Comparison of ENCODE assay signal across 1 cellular context in genomic region chr10:89283988-89284475, GRCh38.
TF ChIP-seq lines count a peak whose summit lies in the region.

No MANE protein-coding gene starts in this region.

TF ChIP-seq in IMR-90, 13 proteins besides CTCF, POLR2A, EP300 and RAD21:
- TF ChIP-seq RCOR1 (IDR thresholded peaks at IDR 0.05; ENCODE audit: insufficient replicate concordance, low read length) (no peak), RFX5 (IDR thresholded peaks at IDR 0.05; ENCODE audit: low read depth, low read length) (no peak), MXI1 (IDR thresholded peaks at IDR 0.05; ENCODE audit: borderline replicate concordance, low read depth, low read length) (no peak), MAFK (IDR thresholded peaks at IDR 0.05; ENCODE audit: low read depth, low read length) (no peak), USF2 (IDR thresholded peaks at IDR 0.05; ENCODE audit: low read depth, low read length) (no peak), CEBPB (IDR thresholded peaks at IDR 0.05; ENCODE audit: low read depth, low read length) (peak; percentile 58; the same call in 1 of the 2 replicates), FOS (IDR thresholded peaks at IDR 0.05; ENCODE audit: low read depth, low read length) (no peak)
